Comparison of ENCODE assay signal across 1 cellular context in genomic region chr4:81512945-81513584, GRCh38.
TF ChIP-seq lines count a peak whose summit lies in the region.

No MANE protein-coding gene starts in this region.

TF ChIP-seq in GM23338, 12 proteins besides CTCF, POLR2A, EP300 and RAD21 (continued from another document):
- TF ChIP-seq ZNF462 (CRISPR knock-in tag; IDR thresholded peaks at IDR 0.05) (no peak), REST (IDR thresholded peaks at IDR 0.05; ENCODE audit: unreplicated experiment) (no peak), EZH2 (IDR thresholded peaks at IDR 0.05; ENCODE audit: low read depth, unreplicated experiment) (no peak), JUNB (IDR thresholded peaks at IDR 0.05; ENCODE audit: unreplicated experiment) (no peak), NANOG (IDR thresholded peaks at IDR 0.05; ENCODE audit: borderline replicate concordance) (no peak), ETS1 (IDR thresholded peaks at IDR 0.05) (no peak)
